In the genomic region with DNA sequence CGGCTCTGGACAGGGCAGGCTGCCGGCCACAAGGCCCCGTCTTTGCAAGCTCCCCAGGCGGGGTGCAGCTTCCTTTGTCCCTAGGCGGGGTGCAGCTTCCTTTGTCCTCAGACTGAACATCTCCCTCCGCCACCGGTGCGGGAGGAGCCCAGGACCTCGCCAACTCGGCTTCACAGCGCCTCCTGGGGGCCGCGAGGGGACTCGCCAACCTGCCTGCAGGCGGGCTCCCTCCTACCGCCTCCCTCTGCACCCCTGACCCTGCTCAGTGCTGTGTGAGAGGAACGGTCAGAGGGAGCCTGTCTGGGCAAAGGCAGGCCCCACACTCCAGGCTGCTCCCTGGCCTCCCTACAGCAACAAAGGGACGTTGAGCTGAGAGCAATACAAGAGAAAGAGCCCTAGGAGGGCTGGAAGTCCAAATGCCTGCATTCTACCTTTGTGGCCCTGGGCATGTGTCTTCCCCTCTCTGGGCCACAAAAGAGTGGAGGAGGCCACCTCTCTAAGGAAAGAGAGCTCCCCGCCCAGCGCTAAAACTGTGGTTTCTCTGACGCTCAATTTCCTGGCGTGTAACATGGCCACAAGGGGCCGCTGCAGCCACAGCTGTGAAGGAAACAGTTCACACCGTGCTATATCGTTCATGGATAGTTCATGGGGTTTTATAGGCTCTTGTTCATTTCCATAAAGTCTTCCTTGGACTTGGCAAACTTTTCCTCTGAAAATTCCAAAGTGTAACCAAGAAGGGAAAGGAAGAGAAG, we compare ENCODE assay signal across 8 cellular contexts. TPM values are rescaled to one million over a fixed set of nuclear protein-coding genes. Genes with fewer than 3 reads are reported as not detected.
DNase-seq lines count a peak whose midpoint lies in the region; ATAC-seq and TF ChIP-seq lines count a peak whose summit lies in the region.

No MANE protein-coding gene starts in this region.

- peak overlapping the region in 1 of 2 experiments; percentile 16 for H3K23ac ChIP-seq in mesenchymal stem cell (ENCODE audit: low read length in 2 of 2)

- no peaks in the 10 kb centered on the region for H3K9me3 Mint-ChIP-seq in activated CD8-positive, alpha-beta memory T cell treated with anti-CD3 and anti-CD28 coated beads, Interleukin-2, amount 10 ng/mL, durations not matched to agents 7 days and 5 days (ENCODE audit: low read depth)
- peaks cover 10% of the 10 kb centered on the region for H3K9me3 Mint-ChIP-seq in endodermal cell

- H3K4ac ChIP-seq in mesenchymal stem cell (ENCODE audit: low read depth in 1 of 2, low read length in 2 of 2) = peak overlapping the region; percentile 93 to 96

- peaks cover 8% of the 10 kb centered on the region for H3K9me3 ChIP-seq in endodermal cell (ENCODE audit: control insufficient read depth, low read length)
- peaks cover 9% of the 10 kb centered on the region for H3K9me3 ChIP-seq in mesenchymal stem cell (ENCODE audit: control insufficient read depth, low read length)

- H3K14ac ChIP-seq in mesenchymal stem cell (ENCODE audit: low read length in 2 of 2) = peak overlapping the region in 1 of 2 experiments; percentile 56

- peak overlapping the region; percentile 95 to 98 for H2BK12ac ChIP-seq in mesenchymal stem cell (ENCODE audit: low read length in 2 of 2)

- H3K79me1 ChIP-seq in mesenchymal stem cell (replicated peaks; ENCODE audit: low read length, poor library complexity, severe bottlenecking) = no peaks in the 10 kb centered on the region

- no peak overlapping the region for H3K4me3 Mint-ChIP-seq in activated CD8-positive, alpha-beta memory T cell treated with anti-CD3 and anti-CD28 coated beads, Interleukin-2, amount 10 ng/mL, durations not matched to agents 7 days and 5 days
- H3K4me3 Mint-ChIP-seq in endodermal cell = peak overlapping the region; percentile 33

- H3K36me3 ChIP-seq in endodermal cell (ENCODE audit: control insufficient read depth, insufficient read depth, low read length) = no peaks in the 10 kb centered on the region
- H3K36me3 ChIP-seq in mesenchymal stem cell (ENCODE audit: control insufficient read depth in 1 of 2, insufficient read depth in 2 of 2, low read depth in 1 of 2, low read length in 2 of 2) = no peaks in the 10 kb centered on the region

- TF ChIP-seq CTCF in endodermal cell (conservative IDR thresholded peaks at IDR 0.05) = peak; percentile 89

- H4K91ac ChIP-seq in mesenchymal stem cell (ENCODE audit: low read length) = peak overlapping the region; percentile 98

- no peaks in the 10 kb centered on the region for H3K36me3 Mint-ChIP-seq in activated CD8-positive, alpha-beta memory T cell treated with anti-CD3 and anti-CD28 coated beads, Interleukin-2, amount 10 ng/mL, durations not matched to agents 7 days and 5 days
- no peaks in the 10 kb centered on the region for H3K36me3 Mint-ChIP-seq in endodermal cell (ENCODE audit: low read depth)

- peak overlapping the region; percentile 97 for H2BK120ac ChIP-seq in mesenchymal stem cell (ENCODE audit: low read depth, low read length)

- H3K4me1 ChIP-seq in endodermal cell (ENCODE audit: control insufficient read depth, insufficient read depth, low read length) = peaks cover 6% of the 10 kb centered on the region
- peaks cover 40% of the 10 kb centered on the region for H3K4me1 ChIP-seq in mesenchymal stem cell (ENCODE audit: control insufficient read depth, insufficient read depth, low read depth, low read length)

- peak overlapping the region; percentile 85 for H2AK5ac ChIP-seq in mesenchymal stem cell (ENCODE audit: low read length, severe bottlenecking)

- H3K27ac ChIP-seq in endodermal cell (ENCODE audit: low read depth, low read length) = peak overlapping the region; percentile 74
- H3K27ac ChIP-seq in mesenchymal stem cell (ENCODE audit: low read length, poor library complexity, severe bottlenecking) = peak overlapping the region; percentile 89

- no peak overlapping the region for H3K4me3 ChIP-seq in endodermal cell (ENCODE audit: low read length)
- H3K4me3 ChIP-seq in mesenchymal stem cell (ENCODE audit: insufficient read depth in 1 of 2, low read depth in 1 of 2, low read length in 2 of 2) = peak overlapping the region in 1 of 2 experiments; percentile 52

- H2AFZ ChIP-seq in mesenchymal stem cell (ENCODE audit: low read depth, low read length) = peak overlapping the region; percentile 74

- peaks cover 7% of the 10 kb centered on the region for H3K27me3 Mint-ChIP-seq in activated CD8-positive, alpha-beta memory T cell treated with anti-CD3 and anti-CD28 coated beads, Interleukin-2, amount 10 ng/mL, durations not matched to agents 7 days and 5 days
- H3K27me3 Mint-ChIP-seq in endodermal cell (ENCODE audit: insufficient read depth) = peaks cover 9% of the 10 kb centered on the region

- WGBS in endodermal cell (ENCODE audit: insufficient coverage in 1 of 2, insufficient read length in 1 of 2), 2 experiments = 7% methylated on average over 6 to 25 of the region's 25 CpGs
- 2% methylated on average over 19 of the region's 25 CpGs for WGBS in mesenchymal stem cell

- H3K27me3 ChIP-seq in endodermal cell (ENCODE audit: control insufficient read depth, insufficient read depth, low read length, poor library complexity, severe bottlenecking) = no peaks in the 10 kb centered on the region
- no peaks in the 10 kb centered on the region for H3K27me3 ChIP-seq in mesenchymal stem cell (ENCODE audit: control insufficient read depth in 1 of 2, insufficient read depth in 1 of 2, low read length in 2 of 2)

- H3K4me1 Mint-ChIP-seq in activated CD8-positive, alpha-beta memory T cell treated with anti-CD3 and anti-CD28 coated beads, Interleukin-2, amount 10 ng/mL, durations not matched to agents 7 days and 5 days = peaks cover 17% of the 10 kb centered on the region
- peaks cover 19% of the 10 kb centered on the region for H3K4me1 Mint-ChIP-seq in endodermal cell

- H3K18ac ChIP-seq in mesenchymal stem cell (ENCODE audit: low read depth in 1 of 2, low read length in 2 of 2) = peak overlapping the region; percentile 89 to 95

- H3K9ac ChIP-seq in endodermal cell (ENCODE audit: extremely low read depth, low read length, poor library complexity, severe bottlenecking) = no peak overlapping the region
- H3K9ac ChIP-seq in mesenchymal stem cell (ENCODE audit: low read length) = peak overlapping the region; percentile 79

- peak overlapping the region; percentile 93 for H2BK15ac ChIP-seq in mesenchymal stem cell (ENCODE audit: low read depth, poor library complexity, severe bottlenecking)

- H3K4me2 ChIP-seq in mesenchymal stem cell (ENCODE audit: low read length, poor library complexity, severe bottlenecking) = peak overlapping the region; percentile 7

- peak overlapping the region; percentile 96 for H4K8ac ChIP-seq in mesenchymal stem cell (ENCODE audit: low read length)

- peak overlapping the region; percentile 47 for H3K27ac Mint-ChIP-seq in activated CD8-positive, alpha-beta memory T cell treated with anti-CD3 and anti-CD28 coated beads, Interleukin-2, amount 10 ng/mL, durations not matched to agents 7 days and 5 days
- H3K27ac Mint-ChIP-seq in endodermal cell = peak overlapping the region; percentile 87

- H2BK5ac ChIP-seq in mesenchymal stem cell (ENCODE audit: low read depth, low read length, poor library complexity, severe bottlenecking) = peak overlapping the region; percentile 91

- CTCF ChIA-PET in activated CD8-positive, alpha-beta memory T cell treated with anti-CD3 and anti-CD28 coated beads, Interleukin-2, amount 10 ng/mL, durations not matched to agents 7 days and 5 days (lab: Charles Lee) = interaction anchor here (0.6 to 11.0 kb wide), 63 partner anchors 8 to 1131 kb away, joined by 3 to 256 read pairs (median 5); a partner anchor contains a TSS

- peak; percentile 86 for ATAC-seq in activated CD8-positive, alpha-beta memory T cell treated with anti-CD3 and anti-CD28 coated beads, Interleukin-2, amount 10 ng/mL, durations not matched to agents 7 days and 5 days
- ATAC-seq in HG03439 (IDR thresholded peaks at IDR 0.05; ENCODE audit: unreplicated experiment) = no peak

- DNase-seq in ELF-1 (ENCODE audit: low read depth, low spot score) (peak; percentile 97), HK-2 (ENCODE audit: unreplicated experiment) (peak; percentile 94), NOMO-1 (lab: John Stamatoyannopoulos, UW; ENCODE audit: unreplicated experiment in 2 of 2) (peak; percentile 69 to 86), endodermal cell (peak; percentile 98), mesenchymal stem cell (peak; percentile 95)
- peak; percentile 91 for DNase-seq in activated CD8-positive, alpha-beta memory T cell treated with anti-CD3 and anti-CD28 coated beads, Interleukin-2, amount 10 ng/mL, durations not matched to agents 7 days and 5 days
- peak; percentile 69 to 84 (median 69) for DNase-seq in stimulated activated CD4-positive, alpha-beta T cell treated with anti-CD3 and anti-CD28 coated beads, TNF-alpha, amount 100 ng/mL, for 48 hours (ENCODE audit: low read depth in 3 of 3)

RNA-seq across cellular contexts. Expression of a gene that starts 20.9 kb away (rescaled TPM):
- total RNA-seq in activated CD8-positive, alpha-beta memory T cell treated with anti-CD3 and anti-CD28 coated beads, Interleukin-2, amount 10 ng/mL, durations not matched to agents 7 days and 5 days = not detected
- total RNA-seq in endodermal cell = 1,000 to 10,000 TPM in 1 of 2 donors, 100 to 1,000 TPM in 1; 750 to 1,012 TPM
- polyA plus RNA-seq in endodermal cell (2013, experiment 1 of 2) = 178 TPM
- polyA plus RNA-seq in endodermal cell (2013, experiment 2 of 2) = 191 TPM
- 92.7 TPM for polyA plus RNA-seq in mesenchymal stem cell (2013, experiment 1 of 2)
- 91.5 TPM for polyA plus RNA-seq in mesenchymal stem cell (2013, experiment 2 of 2)

RNA-seq across cellular contexts. Expression of a gene that starts 22.8 kb away (rescaled TPM):
- total RNA-seq in activated CD8-positive, alpha-beta memory T cell treated with anti-CD3 and anti-CD28 coated beads, Interleukin-2, amount 10 ng/mL, durations not matched to agents 7 days and 5 days = not detected
- total RNA-seq in endodermal cell = not detected
- polyA plus RNA-seq in endodermal cell (2013, experiment 1 of 2) = not detected
- polyA plus RNA-seq in endodermal cell (2013, experiment 2 of 2) = not detected
- polyA plus RNA-seq in mesenchymal stem cell (2013, experiment 1 of 2) = not detected
- not detected for polyA plus RNA-seq in mesenchymal stem cell (2013, experiment 2 of 2)

RNA-seq across cellular contexts. Expression of a gene that starts 30.3 kb away (rescaled TPM):
- total RNA-seq in activated CD8-positive, alpha-beta memory T cell treated with anti-CD3 and anti-CD28 coated beads, Interleukin-2, amount 10 ng/mL, durations not matched to agents 7 days and 5 days = not detected
- 1 to 10 TPM in 1 of 2 donors, under 1 TPM in 1; 0.95 to 1.2 TPM for total RNA-seq in endodermal cell
- not detected for polyA plus RNA-seq in endodermal cell (2013, experiment 1 of 2)
- not detected for polyA plus RNA-seq in endodermal cell (2013, experiment 2 of 2)
- polyA plus RNA-seq in mesenchymal stem cell (2013, experiment 1 of 2) = 0.46 TPM
- polyA plus RNA-seq in mesenchymal stem cell (2013, experiment 2 of 2) = 0.52 TPM

RNA-seq across cellular contexts. Expression of a gene that starts 37.7 kb away (rescaled TPM):
- not detected for total RNA-seq in activated CD8-positive, alpha-beta memory T cell treated with anti-CD3 and anti-CD28 coated beads, Interleukin-2, amount 10 ng/mL, durations not matched to agents 7 days and 5 days
- not detected for total RNA-seq in endodermal cell
- not detected for polyA plus RNA-seq in endodermal cell (2013, experiment 1 of 2)
- polyA plus RNA-seq in endodermal cell (2013, experiment 2 of 2) = not detected
- not detected for polyA plus RNA-seq in mesenchymal stem cell (2013, experiment 1 of 2)
- polyA plus RNA-seq in mesenchymal stem cell (2013, experiment 2 of 2) = not detected

RNA-seq across cellular contexts. Expression of a gene that starts 43.6 kb away (rescaled TPM):
- not detected for total RNA-seq in activated CD8-positive, alpha-beta memory T cell treated with anti-CD3 and anti-CD28 coated beads, Interleukin-2, amount 10 ng/mL, durations not matched to agents 7 days and 5 days
- not detected for total RNA-seq in endodermal cell
- not detected for polyA plus RNA-seq in endodermal cell (2013, experiment 1 of 2)
- polyA plus RNA-seq in endodermal cell (2013, experiment 2 of 2) = not detected
- polyA plus RNA-seq in mesenchymal stem cell (2013, experiment 1 of 2) = not detected
- not detected for polyA plus RNA-seq in mesenchymal stem cell (2013, experiment 2 of 2)

Comparison
In these comparisons a context has a peak if more than half of its experiments do, and no peak if none do; other contexts are left out.
1. RNA of a gene that starts 20.9 kb away (total RNA-seq): 750 to 1,012 TPM in endodermal cell; not detected in activated CD8-positive, alpha-beta memory T cell treated with anti-CD3 and anti-CD28 coated beads, Interleukin-2, amount 10 ng/mL, durations not matched to agents 7 days and 5 days; every median in the first group is over 100 times any median in the second.
2. Peak in every context shown above with its lines, with median percentiles within 50 percentile points of each other: DNase-seq.